In the genomic region with DNA sequence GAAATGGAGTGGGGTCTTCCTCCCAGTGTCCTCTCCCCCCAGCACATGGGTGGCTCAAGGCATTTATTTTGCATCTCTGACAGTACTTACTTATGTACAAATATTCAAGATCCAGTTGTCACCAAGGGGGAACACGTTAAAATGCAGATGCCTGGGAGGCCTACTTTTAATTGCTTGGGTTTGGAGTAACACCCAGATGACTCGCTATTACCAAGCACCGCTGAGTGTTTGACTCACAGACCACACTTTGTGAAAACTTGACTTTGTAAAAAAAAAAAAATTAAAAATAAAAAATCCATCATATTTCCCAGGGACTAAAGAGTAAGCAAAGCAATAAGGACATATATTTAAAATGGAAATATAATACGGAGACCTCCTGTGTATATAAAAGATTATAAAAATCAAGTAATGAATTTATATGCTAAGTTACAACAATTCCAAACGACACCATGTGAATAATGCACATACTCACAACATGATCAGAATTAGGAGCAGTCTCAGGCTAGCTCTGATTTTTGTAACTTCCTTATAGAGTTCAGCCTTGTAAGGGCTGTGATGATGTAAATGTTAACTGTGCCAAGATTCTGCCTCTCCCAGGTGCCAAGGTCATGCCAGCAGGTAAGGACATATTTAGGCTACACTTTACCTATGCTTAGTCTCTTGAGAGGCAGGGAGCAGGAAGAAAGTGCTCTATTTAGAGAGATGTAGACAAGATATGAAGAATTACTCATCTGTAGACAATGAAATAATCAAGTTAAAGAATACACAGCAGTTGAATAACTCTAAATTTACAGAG, we compare ENCODE assay signal across 12 cellular contexts. TPM values are rescaled to one million over a fixed set of nuclear protein-coding genes. Genes with fewer than 3 reads are reported as not detected.
DNase-seq lines count a peak whose midpoint lies in the region; ATAC-seq, FAIRE-seq and TF ChIP-seq lines count a peak whose summit lies in the region.
"Had no signal": no experiment of that assay in that cellular context is flagged by ENCODE, and none has a peak within 500 bp of the region (broad histone marks: within the 10 kb centered on the region; RNA-seq: fewer than 3 reads in every experiment).

No MANE protein-coding gene starts in this region.

- H3K4me1 ChIP-seq in A549 (peaks cover 16% of the 10 kb centered on the region; the same call in 2 of the 3 replicates), SJSA1 (replicated peaks) (peaks cover 18% of the 10 kb centered on the region)

- no peak for FAIRE-seq in A549 (lab: Jason Lieb, UNC)

- H3K27ac ChIP-seq in A549 (peak overlapping the region in 1 of 2 experiments; percentile 5; a peak in 1 of 6 replicates), SJSA1 (0 out of 2 replicates have a peak overlapping the region, but pooled peaks have one; percentile 20)
- H3K27ac ChIP-seq: WERI-Rb-1 had no signal

- H3K9me3 Mint-ChIP-seq in Calu3 (ENCODE audit: low read depth, unreplicated experiment), result peaks cover under 1% of the 10 kb centered on the region
- H3K9me3 Mint-ChIP-seq: naive B cell had no signal

- H3K36me3 Mint-ChIP-seq in Calu3 (ENCODE audit: insufficient read depth, unreplicated experiment), result no peaks in the 10 kb centered on the region
- H3K36me3 Mint-ChIP-seq: naive B cell had no signal

- H3K27ac Mint-ChIP-seq in Calu3 (ENCODE audit: unreplicated experiment), result peak overlapping the region; percentile 24

- H3K9me3 ChIP-seq in A549 (no peaks in the 10 kb centered on the region), SJSA1 (replicated peaks) (no peaks in the 10 kb centered on the region)

- ATAC-seq in A549, result no peak
- no peak for ATAC-seq in GM18861 (IDR thresholded peaks at IDR 0.05; ENCODE audit: unreplicated experiment)

- intact Hi-C loops in Calu3 (cut with micrococcal nuclease; ENCODE audit: unreplicated experiment) (no loop called here), cardiac septum (cut with DNase I) (no loop called here)

- DNase-seq in A549 (ENCODE audit: low read depth in 1 of 2, low spot score in 1 of 2) (peak in 1 of 2 experiments; percentile 25), Calu3 (peak; percentile 45), SJSA1 (ENCODE audit: low read depth in 1 of 2, low spot score in 2 of 2) (peak in 1 of 2 experiments; percentile 34), kidney glomerular epithelial cell (lab: John Stamatoyannopoulos, UW) (peak; percentile 47), globus pallidus (ENCODE audit: low spot score) (no peak), islet precursor cell (no peak), cardiac septum (ENCODE audit: low spot score) (no peak)
- DNase-seq: naive B cell, NCI-H2029, WERI-Rb-1 had no signal

- BruUV-seq in Calu3 (replicated peaks; lab: Mats Ljungman, UMichigan), result no TSS peak

- no peak for TF ChIP-seq POLR2A in A549 (IDR thresholded peaks at IDR 0.05; ENCODE audit: low read length)

- H3K4me3 ChIP-seq in A549 (no peak overlapping the region), SJSA1 (no peak overlapping the region)
- H3K4me3 ChIP-seq: skin epidermis had no signal

- no peak overlapping the region for H3K4me3 Mint-ChIP-seq in Calu3 (ENCODE audit: low read depth, unreplicated experiment)

- H3K4me1 Mint-ChIP-seq in Calu3 (ENCODE audit: low read depth, unreplicated experiment), result peaks cover 37% of the 10 kb centered on the region

- no peaks in the 10 kb centered on the region for H3K27me3 Mint-ChIP-seq in Calu3 (ENCODE audit: unreplicated experiment)

- H3K4me2 ChIP-seq in A549, result 0 out of 3 replicates have a peak overlapping the region, but pooled peaks have one; percentile 0

- CTCF ChIA-PET in A549 (lab: Yijun Ruan, JAX) (interaction anchor here (1.8 kb wide), 1 partner anchor 44 kb away, joined by 5 read pairs; no protein-coding TSS in a partner anchor), Calu3 (lab: Charles Lee) (interaction anchor here (0.6 to 1.2 kb wide), 3 partner anchors 9 to 777 kb away, joined by 4 to 7 read pairs (median 5); no protein-coding TSS in a partner anchor)

- POLR2A ChIA-PET in A549 (lab: Yijun Ruan, JAX), result no interaction called here

- TF ChIP-seq CTCF in A549 (IDR thresholded peaks at IDR 0.05) (no peak), Calu3 (IDR thresholded peaks at IDR 0.05; ENCODE audit: unreplicated experiment) (no peak)

- no peaks in the 10 kb centered on the region for H3K36me3 ChIP-seq in SJSA1
- H3K36me3 ChIP-seq: WERI-Rb-1 had no signal

- 38% methylated on average over 5 of the region's 5 CpGs for WGBS in A549 (ENCODE audit: missing lambda C conversion rate)

- no peaks in the 10 kb centered on the region for H3K27me3 ChIP-seq in SJSA1 (replicated peaks)

- no peak for TF ChIP-seq EP300 in A549 (IDR thresholded peaks at IDR 0.05)

- no peak for TF ChIP-seq RAD21 in A549 (conservative IDR thresholded peaks at IDR 0.05 in 1 of 2, IDR thresholded peaks at IDR 0.05 in 1 of 2)

TF ChIP-seq in A549, 52 proteins besides CTCF, POLR2A, EP300 and RAD21:
- no peak for TF ChIP-seq FOSB (CRISPR knock-in tag; IDR thresholded peaks at IDR 0.05)
- no peak for TF ChIP-seq HOXB13 (CRISPR knock-in tag; IDR thresholded peaks at IDR 0.05; ENCODE audit: low read depth)
- no peak for TF ChIP-seq HDAC2 (IDR thresholded peaks at IDR 0.05)
- TF ChIP-seq RNF2 (IDR thresholded peaks at IDR 0.05; ENCODE audit: borderline replicate concordance, low read depth), result no peak
- TF ChIP-seq BCL3 (IDR thresholded peaks at IDR 0.05), result no peak
- TF ChIP-seq FOSL2 (IDR thresholded peaks at IDR 0.05), result no peak
- no peak for TF ChIP-seq FOSL2 (CRISPR knock-in tag; IDR thresholded peaks at IDR 0.05)
- TF ChIP-seq NFE2L2 (conservative IDR thresholded peaks at IDR 0.05; ENCODE audit: low read length), result no peak
- no peak for TF ChIP-seq CHD4 (IDR thresholded peaks at IDR 0.05; ENCODE audit: borderline replicate concordance)
- TF ChIP-seq ESRRA (IDR thresholded peaks at IDR 0.05; ENCODE audit: borderline replicate concordance, low read length), result no peak
- TF ChIP-seq, protein P1, sequence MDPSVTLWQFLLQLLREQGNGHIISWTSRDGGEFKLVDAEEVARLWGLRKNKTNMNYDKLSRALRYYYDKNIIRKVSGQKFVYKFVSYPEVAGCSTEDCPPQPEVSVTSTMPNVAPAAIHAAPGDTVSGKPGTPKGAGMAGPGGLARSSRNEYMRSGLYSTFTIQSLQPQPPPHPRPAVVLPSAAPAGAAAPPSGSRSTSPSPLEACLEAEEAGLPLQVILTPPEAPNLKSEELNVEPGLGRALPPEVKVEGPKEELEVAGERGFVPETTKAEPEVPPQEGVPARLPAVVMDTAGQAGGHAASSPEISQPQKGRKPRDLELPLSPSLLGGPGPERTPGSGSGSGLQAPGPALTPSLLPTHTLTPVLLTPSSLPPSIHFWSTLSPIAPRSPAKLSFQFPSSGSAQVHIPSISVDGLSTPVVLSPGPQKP (IDR thresholded peaks at IDR 0.05; ENCODE audit: low read depth, low read length), result no peak
TF ChIP-seq in A549: peak in this region for 0.

RNA-seq across cellular contexts. Expression of gene AGR3, which starts 53.4 kb away (rescaled TPM):
- 0.36 and 0.52 TPM in 2 replicates for polyA plus RNA-seq in A549 (2011; rRNA removed)
- not detected in 2 replicates for polyA plus RNA-seq in A549 (2012; cell fraction: cytosol; rRNA removed)
- not detected in 2 replicates for polyA plus RNA-seq in A549 (2012; cell fraction: nucleus; rRNA removed)
- polyA plus RNA-seq in A549 (2017; fragmentation: RNase III; extraction: RNeasy Plus Mini Kit Qiagen cat#74134 plus additional on column Dnase treatment), result not detected in 3 replicates
- polyA minus RNA-seq in A549 (2011; rRNA and poly(A)+ RNA removed), result not detected in 2 replicates
- 8.4 and 11.0 TPM in 2 replicates for total RNA-seq in Calu3 (2022)
- not detected in 2 replicates for total RNA-seq in SJSA1 (2014; rRNA removed; shearing (Covaris generic))
- not detected for total RNA-seq in cardiac septum

Comparison
In these comparisons a context has a peak if more than half of its experiments do, and no peak if none do; other contexts are left out.
1. DNase-seq: peak in Calu3 (single experiment) and kidney glomerular epithelial cell (single experiment); none in globus pallidus (single experiment), islet precursor cell (single experiment) and cardiac septum (single experiment).